Comparison of ENCODE assay signal across 9 cellular contexts in genomic region chr7:151432658-151433521, GRCh38. TPM values are rescaled to one million over a fixed set of nuclear protein-coding genes. Genes with fewer than 3 reads are reported as not detected.
A peak's percentile ranks its signal among the peaks of the same experiment; 100 is the strongest.
DNase-seq lines count a peak whose midpoint lies in the region; ATAC-seq and TF ChIP-seq lines count a peak whose summit lies in the region.
"Had no signal": no experiment of that assay in that cellular context is flagged by ENCODE, and none has a peak within 500 bp of the region (broad histone marks: within the 10 kb centered on the region; RNA-seq: fewer than 3 reads in every experiment).

No MANE protein-coding gene starts in this region.

- H3K36me3 ChIP-seq in DOHH2 (ENCODE audit: control insufficient read depth, low read length) (no peaks in the 10 kb centered on the region), endodermal cell (ENCODE audit: control insufficient read depth, insufficient read depth, low read length) (no peaks in the 10 kb centered on the region), heart right ventricle (no peaks in the 10 kb centered on the region), transverse colon (no peaks in the 10 kb centered on the region)

- no peaks in the 10 kb centered on the region for H3K27me3 Mint-ChIP-seq in endodermal cell (ENCODE audit: insufficient read depth)

- ATAC-seq in GM21529 (IDR thresholded peaks at IDR 0.05; ENCODE audit: unreplicated experiment) = peak; percentile 64
- ATAC-seq in heart right ventricle = no peak

- no peak for TF ChIP-seq POLR2A in transverse colon (IDR thresholded peaks at IDR 0.05)

- no peaks in the 10 kb centered on the region for H4K20me1 ChIP-seq in DOHH2 (ENCODE audit: control insufficient read depth, insufficient read depth, low read depth, low read length)

- in situ Hi-C loops in transverse colon (cut with MboI; ENCODE audit: low pct_ligation_motif_present in 1 of 4, low pct_unique_long_range_greater_than_20kb in 1 of 4, low sequenced_read_pairs in 3 of 4) = no loop called here

- no peaks in the 10 kb centered on the region for H3K27me3 ChIP-seq in DOHH2 (ENCODE audit: control insufficient read depth, low read length)
- H3K27me3 ChIP-seq in endodermal cell (ENCODE audit: control insufficient read depth, insufficient read depth, low read length, poor library complexity, severe bottlenecking) = no peaks in the 10 kb centered on the region
- peaks cover 0 to 10% (median 7%) of the 10 kb centered on the region in 7 donors for H3K27me3 ChIP-seq in heart right ventricle
- no peaks in the 10 kb centered on the region for H3K27me3 ChIP-seq in transverse colon

- H3F3A ChIP-seq in DOHH2 (ENCODE audit: control insufficient read depth, insufficient read depth) = no peaks in the 10 kb centered on the region

- peaks cover 29% of the 10 kb centered on the region for H3K4me1 Mint-ChIP-seq in endodermal cell

- no peak overlapping the region for H3K9ac ChIP-seq in endodermal cell (ENCODE audit: extremely low read depth, low read length, poor library complexity, severe bottlenecking)

- H3K4me1 ChIP-seq in DOHH2 (ENCODE audit: control insufficient read depth, low read length) = peaks cover 23% of the 10 kb centered on the region
- peaks cover 8% of the 10 kb centered on the region for H3K4me1 ChIP-seq in endodermal cell (ENCODE audit: control insufficient read depth, insufficient read depth, low read length)
- H3K4me1 ChIP-seq in heart right ventricle = peaks cover 0 to 26% (median 8%) of the 10 kb centered on the region in 9 donors
- peaks cover 0 to 18% (median 9%) of the 10 kb centered on the region in 4 donors for H3K4me1 ChIP-seq in transverse colon

- 84 to 87% methylated on average over 7 to 14 of the region's 14 CpGs for WGBS in endodermal cell (ENCODE audit: insufficient coverage in 1 of 2, insufficient read length in 1 of 2), 2 experiments
- WGBS in heart right ventricle, 2 donors = 75 to 81% methylated on average over 14 of the region's 14 CpGs
- 68% methylated on average over 12 of the region's 14 CpGs; no CpG with 5 or more reads in 1 of the 2 donors for WGBS in transverse colon (ENCODE audit: low coverage in 1 of 2), 2 donors

- no peaks in the 10 kb centered on the region for H3K9me3 Mint-ChIP-seq in endodermal cell

- H3K9me3 ChIP-seq in DOHH2 (ENCODE audit: control insufficient read depth, insufficient read depth, low read length) (no peaks in the 10 kb centered on the region), endodermal cell (ENCODE audit: control insufficient read depth, low read length) (no peaks in the 10 kb centered on the region), heart right ventricle (no peaks in the 10 kb centered on the region), transverse colon (no peaks in the 10 kb centered on the region)

- no peak overlapping the region for H3K4me3 Mint-ChIP-seq in endodermal cell

- no peaks in the 10 kb centered on the region for H3K79me2 ChIP-seq in DOHH2 (ENCODE audit: control insufficient read depth, low read length)

- TF ChIP-seq CTCF in DOHH2 (IDR thresholded peaks at IDR 0.05; ENCODE audit: low read depth, low read length, poor library complexity, severe bottlenecking) = peak; percentile 42
- TF ChIP-seq CTCF in endodermal cell (conservative IDR thresholded peaks at IDR 0.05) = peak; percentile 49
- no peak for TF ChIP-seq CTCF in heart right ventricle (IDR thresholded peaks at IDR 0.05)
- no peak for TF ChIP-seq CTCF in transverse colon (IDR thresholded peaks at IDR 0.05)

- DNase-seq in T-helper 1 cell (peak in 3 of 5 donors; percentile 28 to 80 (median 32)), endodermal cell (no peak), heart right ventricle (no peak), iPS-NIHi11 (ENCODE audit: low spot score) (no peak), transverse colon (no peak), medulla oblongata (ENCODE audit: extremely low spot score) (no peak)

- no peak overlapping the region for H3K4me3 ChIP-seq in DOHH2 (ENCODE audit: low read length)
- H3K4me3 ChIP-seq in endodermal cell (ENCODE audit: low read length) = no peak overlapping the region
- H3K4me3 ChIP-seq in heart right ventricle = no peak overlapping the region
- no peak overlapping the region for H3K4me3 ChIP-seq in transverse colon

- no peak overlapping the region for H3K27ac ChIP-seq in DOHH2 (ENCODE audit: low read depth, low read length)
- H3K27ac ChIP-seq in endodermal cell (ENCODE audit: low read depth, low read length) = no peak overlapping the region
- H3K27ac ChIP-seq in heart right ventricle = no peak overlapping the region
- H3K27ac ChIP-seq in transverse colon = no peak overlapping the region
- H3K27ac ChIP-seq: epithelial cell of prostate had no signal

- TF ChIP-seq EP300 in transverse colon (IDR thresholded peaks at IDR 0.05; ENCODE audit: low read depth) = no peak

- intact Hi-C loops in heart right ventricle (cut with DNase I) (no loop called here), transverse colon (cut with DNase I; ENCODE audit: low total_unique reads) (no loop called here)

- H3K9me2 ChIP-seq in DOHH2 (replicated peaks; ENCODE audit: control insufficient read depth, low read length) = no peaks in the 10 kb centered on the region

- no peak overlapping the region for H3K27ac Mint-ChIP-seq in endodermal cell

- H3K36me3 Mint-ChIP-seq in endodermal cell (ENCODE audit: low read depth) = peaks cover 2% of the 10 kb centered on the region

- H3K4me2 ChIP-seq in DOHH2 (ENCODE audit: low read length) = no peak overlapping the region

RNA-seq across cellular contexts. Expression of gene CRYGN, which starts 7.1 kb away (rescaled TPM):
- total RNA-seq in endodermal cell (1 to 10 TPM; 2.3 to 4.4 TPM), heart right ventricle (under 1 TPM in 2 of 10 donors, not detected in 8; 0.15 to 0.72 TPM), transverse colon (not detected)
- 0.61 TPM for polyA plus RNA-seq in endodermal cell (2013, experiment 1 of 2)
- polyA plus RNA-seq in endodermal cell (2013, experiment 2 of 2) = not detected
- polyA plus RNA-seq in heart right ventricle = under 1 TPM; 0.07 to 0.29 TPM

RNA-seq across cellular contexts. Expression of gene WDR86, which starts 23.1 kb away (rescaled TPM):
- total RNA-seq in endodermal cell (10 to 100 TPM; 83.3 to 94.2 TPM), heart right ventricle (under 1 TPM in 7 of 10 donors, not detected in 3; 0.15 to 0.52 (median 0.33) TPM), transverse colon (10 to 100 TPM in 1 of 4 donors, 1 to 10 TPM in 3; 2.8 to 33.3 (median 7.1) TPM)
- polyA plus RNA-seq in endodermal cell (2013, experiment 1 of 2) = 19.3 TPM
- 21.2 TPM for polyA plus RNA-seq in endodermal cell (2013, experiment 2 of 2)
- polyA plus RNA-seq in heart right ventricle = under 1 TPM; 0.17 to 0.22 TPM

Comparison
In these comparisons a context has a peak if more than half of its experiments do, and no peak if none do; other contexts are left out.
1. CTCF ChIP-seq: peak in DOHH2 (single experiment) and endodermal cell (single experiment); none in heart right ventricle (0 of 9) and transverse colon (0 of 5).
2. DNase-seq: peak in T-helper 1 cell (3 of 5); none in endodermal cell (single experiment), heart right ventricle (0 of 2), iPS-NIHi11 (single experiment), transverse colon (single experiment) and medulla oblongata (single experiment).